In the genomic region with DNA sequence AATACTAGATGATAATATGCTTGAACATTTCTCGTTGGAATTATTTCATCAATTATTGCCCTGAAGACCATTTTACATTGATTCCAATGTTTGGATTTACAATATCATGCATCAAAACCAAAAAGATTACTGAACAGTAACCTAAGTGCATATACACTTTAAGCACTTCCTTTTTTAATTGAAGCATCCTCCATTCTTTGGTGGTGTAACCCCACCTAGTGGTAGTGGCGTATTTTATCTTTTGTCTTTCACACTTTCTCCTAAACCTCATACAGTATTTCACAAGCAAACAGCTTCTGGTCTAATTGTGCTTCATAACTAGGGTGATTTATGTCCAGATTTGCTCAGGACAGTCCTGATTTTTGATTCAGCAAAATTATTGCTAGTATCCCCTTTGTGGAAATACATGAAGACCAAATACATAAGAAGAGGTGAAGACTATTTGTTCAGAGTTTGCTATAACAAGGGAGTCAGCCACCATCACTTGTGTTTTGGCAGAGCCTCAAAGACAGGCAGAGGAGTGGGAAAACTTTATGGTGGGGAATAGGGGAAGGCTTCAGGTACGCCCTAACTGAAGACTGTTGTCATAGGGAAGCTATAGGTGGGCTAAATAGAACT, we compare ENCODE assay signal across 8 cellular contexts. TPM values are rescaled to one million over a fixed set of nuclear protein-coding genes. Genes with fewer than 3 reads are reported as not detected.
DNase-seq lines count a peak whose midpoint lies in the region; ATAC-seq and TF ChIP-seq lines count a peak whose summit lies in the region.

No MANE protein-coding gene starts in this region.

- H3K27ac Mint-ChIP-seq in activated T-cell treated with anti-CD3 and anti-CD28 coated beads, Interleukin-2, amount 50 U/mL, for 72 hours: peak overlapping the region; percentile 50
- H3K27ac Mint-ChIP-seq in MCF 10A (ENCODE audit: low read depth, unreplicated experiment): no peak overlapping the region

- peak overlapping the region; percentile 70 to 73 for H3K4me3 Mint-ChIP-seq in activated T-cell treated with anti-CD3 and anti-CD28 coated beads, Interleukin-2, amount 50 U/mL, for 72 hours
- no peak overlapping the region for H3K4me3 Mint-ChIP-seq in MCF 10A (ENCODE audit: unreplicated experiment)

- no peaks in the 10 kb centered on the region for H3K27me3 Mint-ChIP-seq in activated T-cell treated with anti-CD3 and anti-CD28 coated beads, Interleukin-2, amount 50 U/mL, for 72 hours (ENCODE audit: low read depth)
- no peaks in the 10 kb centered on the region for H3K27me3 Mint-ChIP-seq in MCF 10A (ENCODE audit: insufficient read depth, unreplicated experiment)

- POLR2A ChIA-PET in MCF 10A (lab: Yijun Ruan, JAX): interaction anchor here (0.6 to 4.7 kb wide), 15 partner anchors 10 to 621 kb away, joined by 3 to 45 read pairs (median 3); a partner anchor contains a TSS

- peaks cover 44% of the 10 kb centered on the region for H3K4me1 Mint-ChIP-seq in activated T-cell treated with anti-CD3 and anti-CD28 coated beads, Interleukin-2, amount 50 U/mL, for 72 hours (ENCODE audit: low read depth)
- peaks cover 22% of the 10 kb centered on the region for H3K4me1 Mint-ChIP-seq in MCF 10A (ENCODE audit: insufficient read depth, unreplicated experiment)

- peak; percentile 21 to 40 for DNase-seq in activated T-cell treated with anti-CD3 and anti-CD28 coated beads, Interleukin-2, amount 50 U/mL, for 72 hours
- DNase-seq in activated T-cell treated with anti-CD3 and anti-CD28 coated beads for 4 hours (no peak), HuH-7 (ENCODE audit: low spot score) (peak; percentile 53), NOMO-1 (lab: John Stamatoyannopoulos, UW; ENCODE audit: unreplicated experiment in 2 of 2) (peak; percentile 75 to 92), MCF 10A (ENCODE audit: unreplicated experiment) (peak; percentile 88), left kidney (ENCODE audit: low read depth, low spot score) (peak; percentile 83), tibial nerve (ENCODE audit: low spot score in 2 of 2) (no peak)

- peak; percentile 33 to 36 for ATAC-seq in activated T-cell treated with anti-CD3 and anti-CD28 coated beads, Interleukin-2, amount 50 U/mL, for 72 hours (replicated peaks in 1 of 2)
- peak; percentile 50 for ATAC-seq in GM21515 (IDR thresholded peaks at IDR 0.05; ENCODE audit: unreplicated experiment)

- no peak for TF ChIP-seq POLR2A in tibial nerve (IDR thresholded peaks at IDR 0.05)

- H3K36me3 ChIP-seq in tibial nerve: no peaks in the 10 kb centered on the region

- CTCF ChIA-PET in MCF 10A (lab: Yijun Ruan, JAX): interaction anchor here (0.5 to 5.6 kb wide), 42 partner anchors 11 to 637 kb away, joined by 3 to 80 read pairs (median 4); a partner anchor contains a TSS

- peaks cover 0 to 2% of the 10 kb centered on the region in 2 donors for H3K36me3 Mint-ChIP-seq in activated T-cell treated with anti-CD3 and anti-CD28 coated beads, Interleukin-2, amount 50 U/mL, for 72 hours (ENCODE audit: insufficient read depth in 2 of 2)
- H3K36me3 Mint-ChIP-seq in MCF 10A (ENCODE audit: insufficient read depth, unreplicated experiment): no peaks in the 10 kb centered on the region

- H3K4me3 ChIP-seq in tibial nerve: no peak overlapping the region

- H3K27ac ChIP-seq in tibial nerve: no peak overlapping the region

- no peaks in the 10 kb centered on the region for H3K27me3 ChIP-seq in tibial nerve

- H3K4me1 ChIP-seq in tibial nerve: peaks cover 0 to 21% (median 16%) of the 10 kb centered on the region in 4 donors

- intact Hi-C loops in MCF 10A (cut with micrococcal nuclease): loop anchor here (1.0 kb wide), 4 partner anchors 124 to 217 kb away; a partner anchor contains a TSS

- 13 to 30% methylated on average over 3 of the region's 3 CpGs for WGBS in tibial nerve, 2 donors

- peak; percentile 66 for TF ChIP-seq CTCF in MCF 10A (IDR thresholded peaks at IDR 0.05; ENCODE audit: unreplicated experiment)
- peak; percentile 41 to 69 (median 49) for TF ChIP-seq CTCF in tibial nerve (IDR thresholded peaks at IDR 0.05)

- no TSS peak for BruUV-seq in MCF 10A (replicated peaks; lab: Mats Ljungman, UMichigan)

- H3K9me3 Mint-ChIP-seq in activated T-cell treated with anti-CD3 and anti-CD28 coated beads, Interleukin-2, amount 50 U/mL, for 72 hours: no peaks in the 10 kb centered on the region
- H3K9me3 Mint-ChIP-seq in MCF 10A (ENCODE audit: unreplicated experiment): no peaks in the 10 kb centered on the region

- TF ChIP-seq EP300 in tibial nerve (IDR thresholded peaks at IDR 0.05): no peak

- no peaks in the 10 kb centered on the region for H3K9me3 ChIP-seq in tibial nerve

RNA-seq across cellular contexts. Expression of a gene that starts 3.4 kb away (rescaled TPM):
- 10 to 100 TPM; 39.0 to 51.7 TPM for total RNA-seq in activated T-cell treated with anti-CD3 and anti-CD28 coated beads, Interleukin-2, amount 50 U/mL, for 72 hours
- 69.8 and 81.5 TPM in 2 replicates for total RNA-seq in MCF 10A (2022)
- 10 to 100 TPM; 15.5 to 41.1 (median 28.3) TPM for total RNA-seq in tibial nerve

RNA-seq across cellular contexts. Expression of a gene that starts 23.3 kb away (rescaled TPM):
- total RNA-seq in activated T-cell treated with anti-CD3 and anti-CD28 coated beads, Interleukin-2, amount 50 U/mL, for 72 hours: 10 to 100 TPM; 50.3 to 55.3 TPM
- total RNA-seq in MCF 10A (2022) (190 and 212 TPM in 2 replicates), tibial nerve (10 to 100 TPM; 20.8 to 65.1 (median 34.6) TPM)

Comparison
In these comparisons a context has a peak if more than half of its experiments do, and no peak if none do; other contexts are left out.
1. DNase-seq: peak in activated T-cell treated with anti-CD3 and anti-CD28 coated beads, Interleukin-2, amount 50 U/mL, for 72 hours (2 of 2), HuH-7 (single experiment), NOMO-1 (2 of 2), MCF 10A (single experiment) and left kidney (single experiment); none in activated T-cell treated with anti-CD3 and anti-CD28 coated beads for 4 hours (single experiment) and tibial nerve (0 of 2).